ENCODE assay signal across 9 cellular contexts in the genomic region with DNA sequence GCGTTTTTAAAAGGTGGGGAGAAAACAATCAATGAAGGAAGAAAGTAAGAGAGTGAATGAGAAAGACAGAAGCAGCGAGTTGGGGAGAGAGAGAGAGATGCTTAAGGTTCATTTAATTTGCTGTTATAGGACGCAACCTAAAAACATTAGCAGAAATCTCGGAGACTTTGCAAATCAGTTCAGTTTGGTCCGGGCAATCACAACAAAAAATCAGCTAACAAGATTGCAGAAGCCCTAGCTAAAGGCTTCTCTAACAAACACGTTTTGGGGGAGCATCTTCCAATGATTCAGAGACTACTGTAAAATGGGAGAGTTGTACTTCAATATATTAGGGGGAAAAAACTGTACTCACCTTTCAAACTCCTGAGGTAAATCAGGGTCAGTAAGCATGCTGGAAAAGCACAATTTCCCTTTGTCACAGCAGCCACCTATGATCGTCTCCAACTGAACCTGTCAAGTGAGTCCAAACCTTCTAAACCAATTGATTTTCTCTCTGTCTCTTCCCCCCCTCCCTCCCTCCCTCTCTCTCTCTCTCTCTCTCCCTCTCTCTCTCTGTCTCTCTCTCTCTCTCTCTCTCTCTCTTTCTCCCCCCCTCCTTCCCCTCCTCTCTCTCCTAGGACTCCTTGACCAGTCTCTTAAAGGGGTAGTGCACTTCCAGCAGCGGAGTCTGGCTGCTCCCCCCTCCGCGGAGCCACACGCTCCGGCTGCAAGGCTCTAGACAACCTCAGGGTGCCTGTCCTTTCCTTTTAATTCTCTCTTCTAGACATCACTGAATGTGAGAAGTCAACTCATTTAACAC. TPM values are rescaled to one million over a fixed set of nuclear protein-coding genes. Genes with fewer than 3 reads are reported as not detected.
DNase-seq lines count a peak whose midpoint lies in the region; ATAC-seq, FAIRE-seq and TF ChIP-seq lines count a peak whose summit lies in the region.
"Had no signal": no experiment of that assay in that cellular context is flagged by ENCODE, and none has a peak within 500 bp of the region (broad histone marks: within the 10 kb centered on the region; RNA-seq: fewer than 3 reads in every experiment).

SOX5 (minus strand) TSS at position 459 of the 799 bp plus-strand sequence; CDS start at position 390, 69 bp downstream.

- no peak for TF ChIP-seq POLR2A in GM12878 (IDR thresholded peaks at IDR 0.05; ENCODE audit: low read depth, low read length)

- no peak for TF ChIP-seq CTCF in GM12878 (IDR thresholded peaks at IDR 0.05 in 2 of 3, conservative IDR thresholded peaks at IDR 0.05 in 1 of 3; ENCODE audit: control insufficient read depth in 2 of 3, extremely low read depth in 1 of 3, insufficient read depth in 1 of 3, low read depth in 3 of 3, low read length in 3 of 3)
- TF ChIP-seq CTCF in Calu3 (IDR thresholded peaks at IDR 0.05; ENCODE audit: unreplicated experiment) = no peak

- H3K4me1 Mint-ChIP-seq in stimulated activated naive B cell treated with anti-CD40 and anti-IgM and Interleukin-4, amounts not matched to agents 10 μg/mL and 1 μg/mL and 100 μg/mL, for 72 hours = no peaks in the 10 kb centered on the region
- no peaks in the 10 kb centered on the region for H3K4me1 Mint-ChIP-seq in Calu3 (ENCODE audit: low read depth, unreplicated experiment)

- 51% methylated on average over 12 of the region's 12 CpGs for WGBS in GM12878 (ENCODE audit: insufficient coverage, insufficient replicate concordance, low lambda C conversion rate, missing lambda C conversion rate)

- RAD21 ChIA-PET in GM12878 (lab: Charles Lee; ENCODE audit: unreplicated experiment) = no interaction called here

- ATAC-seq in GM12878 = peak; percentile 74
- ATAC-seq in stimulated activated naive B cell treated with anti-CD40 and anti-IgM and Interleukin-4, amounts not matched to agents 10 μg/mL and 1 μg/mL and 100 μg/mL, for 72 hours (replicated peaks) = peak; percentile 33 to 57
- ATAC-seq in HG02798 (IDR thresholded peaks at IDR 0.05; ENCODE audit: poor library complexity, unreplicated experiment) = no peak

- H3K4me2 ChIP-seq in GM12878 (ENCODE audit: control insufficient read depth, insufficient read depth) = no peak within 1 kb of the TSS
- H3K4me2 ChIP-seq: BLaER1 had no signal

- POLR2A ChIA-PET in GM12878 (lab: Charles Lee) = no interaction called here

- H3K9ac ChIP-seq in GM12878 (ENCODE audit: control insufficient read depth, insufficient read depth, low read length) = no peak within 1 kb of the TSS
- H3K9ac ChIP-seq: BLaER1 had no signal

- DNase-seq in NCI-H2171 treated with DMSO at 0.1 percent for 48 hours (lab: John Stamatoyannopoulos, UW) (peak; percentile 59), NCI-H2171 (lab: John Stamatoyannopoulos, UW) (no peak), GM12878 (ENCODE audit: low read depth, low spot score) (no peak), iPS-NIHi11 (ENCODE audit: low spot score) (peak; percentile 74), T-helper 9 cell (no peak), Calu3 (no peak)
- no peak for DNase-seq in stimulated activated naive B cell treated with anti-CD40 and anti-IgM and Interleukin-4, amounts not matched to agents 10 μg/mL and 1 μg/mL and 100 μg/mL, for 72 hours

- H3K36me3 ChIP-seq in GM12878 (ENCODE audit: control insufficient read depth in 2 of 2, insufficient read depth in 2 of 2, low read length in 1 of 2) = no peaks in the 10 kb centered on the region
- H3K36me3 ChIP-seq: BLaER1 had no signal

- SMC1A ChIA-PET in GM12878 (lab: Charles Lee; ENCODE audit: uncharacterized antibody, unreplicated experiment) = interaction anchor here (0.6 kb wide), 1 partner anchor 159 kb away, joined by 3 read pairs; no protein-coding TSS in a partner anchor

- no peak for TF ChIP-seq RAD21 in GM12878 (IDR thresholded peaks at IDR 0.05; ENCODE audit: insufficient read depth, low read depth, low read length)

- no peaks in the 10 kb centered on the region for H3K9me3 ChIP-seq in GM12878 (replicated peaks; ENCODE audit: control insufficient read depth, insufficient read depth, low read length)
- H3K9me3 ChIP-seq: BLaER1 had no signal

- no peak within 1 kb of the TSS for H3K4me3 ChIP-seq in GM12878
- H3K4me3 ChIP-seq: BLaER1 had no signal

- H3K27me3 ChIP-seq in GM12878 (replicated peaks in 1 of 2; ENCODE audit: control insufficient read depth in 2 of 2, insufficient read depth in 2 of 2, low read length in 1 of 2) = peaks cover 0 to 9% of the 10 kb centered on the region in 2 experiments; a peak in 1 of 4 replicates
- H3K27me3 ChIP-seq: BLaER1 had no signal

- H3K79me2 ChIP-seq in GM12878 (ENCODE audit: control insufficient read depth, insufficient read depth, low read length) = no peaks in the 10 kb centered on the region

- H2AFZ ChIP-seq in GM12878 (ENCODE audit: control insufficient read depth, low read depth, low read length) = no peak within 1 kb of the TSS

- CTCF ChIA-PET in GM12878 (lab: Yijun Ruan, JAX) = interaction anchor here (0.7 kb wide), 1 partner anchor 14 kb away, joined by 3 read pairs; no protein-coding TSS in a partner anchor
- CTCF ChIA-PET in Calu3 (lab: Charles Lee) = no interaction called here

- in situ Hi-C loops in GM12878 (cut with MboI) = no loop called here

- H4K20me1 ChIP-seq in GM12878 (ENCODE audit: control insufficient read depth, insufficient read depth) = no peaks in the 10 kb centered on the region
- H4K20me1 ChIP-seq: BLaER1 had no signal

- no peak within 1 kb of the TSS for H3K27ac Mint-ChIP-seq in stimulated activated naive B cell treated with anti-CD40 and anti-IgM and Interleukin-4, amounts not matched to agents 10 μg/mL and 1 μg/mL and 100 μg/mL, for 72 hours
- H3K27ac Mint-ChIP-seq in Calu3 (ENCODE audit: unreplicated experiment) = no peak within 1 kb of the TSS

- no peak within 1 kb of the TSS for H3K27ac ChIP-seq in GM12878 (ENCODE audit: control insufficient read depth, insufficient read depth)
- H3K27ac ChIP-seq: BLaER1 had no signal

- intact Hi-C loops in GM12878 (cut with micrococcal nuclease; ENCODE audit: unreplicated experiment) (no loop called here), Calu3 (cut with micrococcal nuclease; ENCODE audit: unreplicated experiment) (no loop called here)

- no peak within 1 kb of the TSS for H3K4me3 Mint-ChIP-seq in stimulated activated naive B cell treated with anti-CD40 and anti-IgM and Interleukin-4, amounts not matched to agents 10 μg/mL and 1 μg/mL and 100 μg/mL, for 72 hours
- H3K4me3 Mint-ChIP-seq in Calu3 (ENCODE audit: low read depth, unreplicated experiment) = no peak within 1 kb of the TSS

- BruUV-seq in GM12878 (replicated peaks; lab: Mats Ljungman, UMichigan) (no TSS peak), Calu3 (replicated peaks; lab: Mats Ljungman, UMichigan) (no TSS peak)

- H3K27me3 Mint-ChIP-seq in stimulated activated naive B cell treated with anti-CD40 and anti-IgM and Interleukin-4, amounts not matched to agents 10 μg/mL and 1 μg/mL and 100 μg/mL, for 72 hours = peaks cover 0 to 6% of the 10 kb centered on the region in 2 donors
- no peaks in the 10 kb centered on the region for H3K27me3 Mint-ChIP-seq in Calu3 (ENCODE audit: unreplicated experiment)

- no peak for FAIRE-seq in GM12878 (lab: Jason Lieb, UNC)

- H3K9me3 Mint-ChIP-seq in stimulated activated naive B cell treated with anti-CD40 and anti-IgM and Interleukin-4, amounts not matched to agents 10 μg/mL and 1 μg/mL and 100 μg/mL, for 72 hours = no peaks in the 10 kb centered on the region
- H3K9me3 Mint-ChIP-seq in Calu3 (ENCODE audit: low read depth, unreplicated experiment) = no peaks in the 10 kb centered on the region

- H3K4me1 ChIP-seq in GM12878 (ENCODE audit: control insufficient read depth, insufficient read depth, low read length) = no peaks in the 10 kb centered on the region
- H3K4me1 ChIP-seq: BLaER1 had no signal

- no peaks in the 10 kb centered on the region for H3K36me3 Mint-ChIP-seq in stimulated activated naive B cell treated with anti-CD40 and anti-IgM and Interleukin-4, amounts not matched to agents 10 μg/mL and 1 μg/mL and 100 μg/mL, for 72 hours
- no peaks in the 10 kb centered on the region for H3K36me3 Mint-ChIP-seq in Calu3 (ENCODE audit: insufficient read depth, unreplicated experiment)

- TF ChIP-seq EP300 in GM12878 (IDR thresholded peaks at IDR 0.05; ENCODE audit: borderline replicate concordance in 1 of 2, control insufficient read depth in 1 of 2, low read depth in 2 of 2, low read length in 2 of 2) = no peak

TF ChIP-seq in GM12878, 131 proteins besides CTCF, POLR2A, EP300 and RAD21:
- TF ChIP-seq SPI1 (IDR thresholded peaks at IDR 0.05; ENCODE audit: borderline replicate concordance, insufficient read depth, low read depth, low read length) (no peak), SIN3A (IDR thresholded peaks at IDR 0.05; ENCODE audit: low read depth, low read length) (no peak), ASH2L (IDR thresholded peaks at IDR 0.05; ENCODE audit: borderline replicate concordance, low read depth) (no peak)

RNA-seq across cellular contexts. Expression of gene SOX5, which starts in this region (rescaled TPM):
- 0.21 and 1.1 TPM in 2 replicates for total RNA-seq in GM12878 (2013; cell fraction: nucleolus; rRNA removed)
- total RNA-seq in GM12878 (2014; rRNA removed) = 0.27 and 1.0 TPM in 2 replicates
- total RNA-seq in GM12878 (2014; rRNA removed; fragmentation: Illumina TruSeq; extraction: Trizol) = 0.14 and 0.76 TPM in 2 replicates
- total RNA-seq in GM12878 (2021) = 0.21 and 0.82 TPM in 2 replicates
- polyA plus RNA-seq in GM12878 (2011; ENCODE audit: low read depth) = not detected
- polyA plus RNA-seq in GM12878 (2011; rRNA removed) = 0.55 and 0.99 TPM in 2 replicates
- polyA plus RNA-seq in GM12878 (2011; cell fraction: cytosol; rRNA removed) = 0.62 and 1.0 TPM in 2 replicates
- polyA plus RNA-seq in GM12878 (2011; cell fraction: nucleus; rRNA removed) = 0.98 and 0.99 TPM in 2 replicates
- 0.17 TPM in 1 of 2 replicates, not detected in the other for polyA plus RNA-seq in GM12878 (2012)
- 0.10 and 0.18 TPM in 2 replicates for polyA plus RNA-seq in GM12878 (2014; fragmentation: Illumina TruSeq; extraction: Trizol)
- under 1 TPM; 0.08 to 0.22 TPM for polyA plus RNA-seq in GM12878 (2014; fragmentation: Nextera tagmentation; extraction: Ambion mirVana)
- polyA plus RNA-seq in GM12878 (2014; rRNA removed) = 0.14 and 0.19 TPM in 2 replicates
- under 1 TPM; 0.08 to 0.27 TPM for polyA plus RNA-seq in GM12878 (2016; fragmentation: Nextera tagmentation; extraction: Ambion mirVana)
- polyA minus RNA-seq in GM12878 (2011; rRNA and poly(A)+ RNA removed) = 4.4 and 4.8 TPM in 2 replicates
- polyA minus RNA-seq in GM12878 (2011; cell fraction: cytosol; rRNA and poly(A)+ RNA removed) = 1.2 TPM in 1 of 2 replicates, not detected in the other
- 4.0 and 5.6 TPM in 2 replicates for polyA minus RNA-seq in GM12878 (2011; cell fraction: nucleus; rRNA and poly(A)+ RNA removed)
- not detected in 2 replicates for total RNA-seq in Calu3 (2022)

Comparison
In these comparisons a context has a peak if more than half of its experiments do, and no peak if none do; other contexts are left out.
1. DNase-seq: peak in NCI-H2171 treated with DMSO at 0.1 percent for 48 hours (single experiment) and iPS-NIHi11 (single experiment); none in NCI-H2171 (single experiment), GM12878 (single experiment), stimulated activated naive B cell treated with anti-CD40 and anti-IgM and Interleukin-4, amounts not matched to agents 10 μg/mL and 1 μg/mL and 100 μg/mL, for 72 hours (single experiment), T-helper 9 cell (single experiment) and Calu3 (single experiment).